In the genomic region with DNA sequence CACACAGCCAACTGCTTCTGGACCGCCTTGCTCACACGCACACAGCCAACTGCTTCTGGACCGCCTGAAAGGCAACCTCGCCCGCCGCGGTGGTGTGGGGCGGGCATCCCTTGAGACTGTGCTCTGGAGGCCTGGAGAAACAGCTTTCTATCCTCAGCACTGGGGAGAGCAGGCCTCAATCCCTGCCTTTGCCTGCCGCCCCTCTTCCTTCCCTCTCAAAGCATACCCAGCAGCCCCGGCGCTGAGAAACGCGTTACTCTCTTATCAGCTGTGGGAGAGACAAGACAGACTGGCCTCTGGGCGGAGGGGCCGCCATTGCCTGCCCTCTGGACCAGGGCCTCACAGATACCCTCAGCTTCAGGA, we compare ENCODE assay signal across 7 cellular contexts. TPM values are rescaled to one million over a fixed set of nuclear protein-coding genes. Genes with fewer than 3 reads are reported as not detected.
A peak's percentile ranks its signal among the peaks of the same experiment; 100 is the strongest.
DNase-seq lines count a peak whose midpoint lies in the region; ATAC-seq and TF ChIP-seq lines count a peak whose summit lies in the region.

No MANE protein-coding gene starts in this region.

- CTCF ChIA-PET in HCT116 (lab: Charles Lee): interaction anchor here (1.7 to 2.8 kb wide), 4 partner anchors 10 to 311 kb away, joined by 5 to 22 read pairs (median 12); no protein-coding TSS in a partner anchor

- no peak overlapping the region for H3K9ac ChIP-seq in HCT116 (ENCODE audit: low read length)

- H3K4me2 ChIP-seq in HCT116 (ENCODE audit: low read length) (no peak overlapping the region; the same call in 1 of the 2 replicates), hepatocyte (peak overlapping the region; percentile 89)

- no peaks in the 10 kb centered on the region for H3K79me2 ChIP-seq in HCT116 (ENCODE audit: insufficient read depth, low read length)
- H3K79me2 ChIP-seq in hepatocyte: peaks cover 2% of the 10 kb centered on the region

- H4K20me1 ChIP-seq in HCT116 (ENCODE audit: insufficient read depth) (no peaks in the 10 kb centered on the region), hepatocyte (ENCODE audit: insufficient read depth, poor library complexity, severe bottlenecking) (no peaks in the 10 kb centered on the region)

- peaks cover 32% of the 10 kb centered on the region for H3K4me1 Mint-ChIP-seq in activated T-helper 1 cell treated with anti-CD3 and anti-CD28 coated beads, Interleukin-12 subunit alpha, Interleukin-12 subunit beta, Interleukin-2, Interleukin-4 antibody, amounts not matched to agents 30 ng/mL and 10 ng/mL and 1 ng/mL, durations not matched to agents 14 hours and 24 hours and 36 hours (ENCODE audit: low read depth)
- peaks cover 35 to 54% of the 10 kb centered on the region in 2 donors for H3K4me1 Mint-ChIP-seq in stimulated activated naive B cell treated with anti-CD40 and anti-IgM and Interleukin-4, amounts not matched to agents 10 μg/mL and 1 μg/mL and 100 μg/mL, for 72 hours

- H3K4me3 ChIP-seq in HCT116 (replicated peaks in 1 of 2; ENCODE audit: low read depth in 1 of 2, low read length in 2 of 2) (no peak overlapping the region), hepatocyte (no peak overlapping the region)

- BruUV-seq in HCT116 (replicated peaks; lab: Mats Ljungman, UMichigan): no TSS peak

- H3K9me3 ChIP-seq in HCT116 (ENCODE audit: control insufficient read depth in 1 of 2, insufficient read depth in 1 of 2, low read depth in 1 of 2, low read length in 2 of 2) (no peaks in the 10 kb centered on the region), hepatocyte (ENCODE audit: low read depth) (no peaks in the 10 kb centered on the region)

- RAD21 ChIA-PET in HCT116 (lab: Charles Lee; ENCODE audit: low non-redundant PET in 1 of 2, low total read pairs in 2 of 2, uncharacterized antibody in 2 of 2, unreplicated experiment in 2 of 2): no interaction called here

- ATAC-seq in HCT116 (no peak), HG03039 (IDR thresholded peaks at IDR 0.05; ENCODE audit: unreplicated experiment) (no peak), GM19351 (IDR thresholded peaks at IDR 0.05; ENCODE audit: unreplicated experiment) (no peak)
- ATAC-seq in stimulated activated naive B cell treated with anti-CD40 and anti-IgM and Interleukin-4, amounts not matched to agents 10 μg/mL and 1 μg/mL and 100 μg/mL, for 72 hours (replicated peaks): no peak

- 72% methylated on average over 15 of the region's 15 CpGs for WGBS in hepatocyte (ENCODE audit: low lambda C conversion rate, missing lambda C conversion rate)

- H2AFZ ChIP-seq in HCT116 (ENCODE audit: low read depth, low read length, poor library complexity, severe bottlenecking): no peak overlapping the region
- peak overlapping the region; percentile 82 for H2AFZ ChIP-seq in hepatocyte

- H3K36me3 Mint-ChIP-seq in activated T-helper 1 cell treated with anti-CD3 and anti-CD28 coated beads, Interleukin-12 subunit alpha, Interleukin-12 subunit beta, Interleukin-2, Interleukin-4 antibody, amounts not matched to agents 30 ng/mL and 10 ng/mL and 1 ng/mL, durations not matched to agents 14 hours and 24 hours and 36 hours (ENCODE audit: low read depth): peaks cover 2% of the 10 kb centered on the region
- H3K36me3 Mint-ChIP-seq in stimulated activated naive B cell treated with anti-CD40 and anti-IgM and Interleukin-4, amounts not matched to agents 10 μg/mL and 1 μg/mL and 100 μg/mL, for 72 hours: peaks cover 6 to 10% of the 10 kb centered on the region in 2 donors

- peaks cover 11% of the 10 kb centered on the region for H3K27me3 Mint-ChIP-seq in activated T-helper 1 cell treated with anti-CD3 and anti-CD28 coated beads, Interleukin-12 subunit alpha, Interleukin-12 subunit beta, Interleukin-2, Interleukin-4 antibody, amounts not matched to agents 30 ng/mL and 10 ng/mL and 1 ng/mL, durations not matched to agents 14 hours and 24 hours and 36 hours (ENCODE audit: insufficient read depth)
- peaks cover 0 to 6% of the 10 kb centered on the region in 2 donors for H3K27me3 Mint-ChIP-seq in stimulated activated naive B cell treated with anti-CD40 and anti-IgM and Interleukin-4, amounts not matched to agents 10 μg/mL and 1 μg/mL and 100 μg/mL, for 72 hours

- POLR2A ChIA-PET in HCT116 (lab: Charles Lee): interaction anchor here (2.7 kb wide), 1 partner anchor 28 kb away, joined by 10 read pairs; no protein-coding TSS in a partner anchor

- no peak for TF ChIP-seq POLR2A in HCT116 (IDR thresholded peaks at IDR 0.05; ENCODE audit: borderline replicate concordance, extremely low read depth, insufficient read depth, insufficient read length)

- H3K4me3 Mint-ChIP-seq in activated T-helper 1 cell treated with anti-CD3 and anti-CD28 coated beads, Interleukin-12 subunit alpha, Interleukin-12 subunit beta, Interleukin-2, Interleukin-4 antibody, amounts not matched to agents 30 ng/mL and 10 ng/mL and 1 ng/mL, durations not matched to agents 14 hours and 24 hours and 36 hours: peak overlapping the region; percentile 99
- H3K4me3 Mint-ChIP-seq in stimulated activated naive B cell treated with anti-CD40 and anti-IgM and Interleukin-4, amounts not matched to agents 10 μg/mL and 1 μg/mL and 100 μg/mL, for 72 hours: peak overlapping the region; percentile 92 to 99

- DNase-seq in HCT116 (ENCODE audit: low read depth, low spot score): no peak
- DNase-seq in activated T-helper 1 cell treated with anti-CD3 and anti-CD28 coated beads, Interleukin-12 subunit alpha, Interleukin-12 subunit beta, Interleukin-2, Interleukin-4 antibody, amounts not matched to agents 30 ng/mL and 10 ng/mL and 1 ng/mL, durations not matched to agents 14 hours and 24 hours and 36 hours (ENCODE audit: low spot score): no peak
- no peak for DNase-seq in hepatocyte (ENCODE audit: low spot score)
- no peak for DNase-seq in stimulated activated naive B cell treated with anti-CD40 and anti-IgM and Interleukin-4, amounts not matched to agents 10 μg/mL and 1 μg/mL and 100 μg/mL, for 72 hours
- no peak for DNase-seq in COR-L47 (lab: John Stamatoyannopoulos, UW)

- peaks cover 21 to 45% of the 10 kb centered on the region in 2 experiments; a peak in 3 of 4 replicates for H3K4me1 ChIP-seq in HCT116 (ENCODE audit: control insufficient read depth in 1 of 2, insufficient read depth in 2 of 2, low read length in 2 of 2)
- peaks cover 17% of the 10 kb centered on the region for H3K4me1 ChIP-seq in hepatocyte (ENCODE audit: insufficient read depth)

- H3K9me3 Mint-ChIP-seq in activated T-helper 1 cell treated with anti-CD3 and anti-CD28 coated beads, Interleukin-12 subunit alpha, Interleukin-12 subunit beta, Interleukin-2, Interleukin-4 antibody, amounts not matched to agents 30 ng/mL and 10 ng/mL and 1 ng/mL, durations not matched to agents 14 hours and 24 hours and 36 hours: no peaks in the 10 kb centered on the region
- H3K9me3 Mint-ChIP-seq in stimulated activated naive B cell treated with anti-CD40 and anti-IgM and Interleukin-4, amounts not matched to agents 10 μg/mL and 1 μg/mL and 100 μg/mL, for 72 hours: peaks cover 0 to 3% of the 10 kb centered on the region in 2 donors

- H3K27me3 ChIP-seq in HCT116 (ENCODE audit: insufficient read depth, low read length): no peaks in the 10 kb centered on the region
- H3K27me3 ChIP-seq in hepatocyte: no peaks in the 10 kb centered on the region

- H3K36me3 ChIP-seq in HCT116 (ENCODE audit: control insufficient read depth in 1 of 2, insufficient read depth in 2 of 2, low read length in 2 of 2) (no peaks in the 10 kb centered on the region), hepatocyte (replicated peaks; ENCODE audit: insufficient read depth, low read depth) (no peaks in the 10 kb centered on the region)

- TF ChIP-seq CTCF in HCT116 (IDR thresholded peaks at IDR 0.05 in 2 of 3, conservative IDR thresholded peaks at IDR 0.05 in 1 of 3; ENCODE audit: borderline replicate concordance in 1 of 3, insufficient read depth in 1 of 3, low read depth in 2 of 3, low read length in 2 of 3): no peak
- no peak for TF ChIP-seq CTCF in hepatocyte (IDR thresholded peaks at IDR 0.05; ENCODE audit: poor library complexity)

- H3K27ac ChIP-seq in HCT116 (ENCODE audit: low read depth, low read length): no peak overlapping the region; the same call in 1 of the 2 replicates
- peak overlapping the region; percentile 8 for H3K27ac ChIP-seq in hepatocyte

- H3K9me2 ChIP-seq in HCT116 (ENCODE audit: insufficient read depth) (no peaks in the 10 kb centered on the region), hepatocyte (replicated peaks; ENCODE audit: insufficient read depth) (no peaks in the 10 kb centered on the region)

- intact Hi-C loops in HCT116 (cut with micrococcal nuclease): no loop called here
- intact Hi-C loops in activated T-helper 1 cell treated with anti-CD3 and anti-CD28 coated beads, Interleukin-12 subunit alpha, Interleukin-12 subunit beta, Interleukin-2, Interleukin-4 antibody, amounts not matched to agents 30 ng/mL and 10 ng/mL and 1 ng/mL, durations not matched to agents 14 hours and 24 hours and 36 hours (cut with micrococcal nuclease): loop anchor here (5.0 kb wide), 2 partner anchors 302 to 347 kb away; a partner anchor contains a TSS

- TF ChIP-seq RAD21 in HCT116 (IDR thresholded peaks at IDR 0.05; ENCODE audit: low read depth): no peak

- peak overlapping the region; percentile 51 for H3K27ac Mint-ChIP-seq in activated T-helper 1 cell treated with anti-CD3 and anti-CD28 coated beads, Interleukin-12 subunit alpha, Interleukin-12 subunit beta, Interleukin-2, Interleukin-4 antibody, amounts not matched to agents 30 ng/mL and 10 ng/mL and 1 ng/mL, durations not matched to agents 14 hours and 24 hours and 36 hours
- peak overlapping the region; percentile 93 for H3K27ac Mint-ChIP-seq in stimulated activated naive B cell treated with anti-CD40 and anti-IgM and Interleukin-4, amounts not matched to agents 10 μg/mL and 1 μg/mL and 100 μg/mL, for 72 hours

RNA-seq across cellular contexts. Expression of a gene that starts 2.9 kb away (rescaled TPM):
- total RNA-seq in HCT116 (2021; ENCODE audit: unreplicated experiment): 11.3 TPM
- 12.1 and 13.5 TPM in 2 replicates for polyA plus RNA-seq in HCT116 (2012)
- 32.8 and 38.5 TPM in 2 replicates for total RNA-seq in activated T-helper 1 cell treated with anti-CD3 and anti-CD28 coated beads, Interleukin-12 subunit alpha, Interleukin-12 subunit beta, Interleukin-2, Interleukin-4 antibody, amounts not matched to agents 30 ng/mL and 10 ng/mL and 1 ng/mL, durations not matched to agents 14 hours and 24 hours and 36 hours
- 6.4 and 11.2 TPM in 2 replicates for total RNA-seq in hepatocyte
- polyA plus RNA-seq in hepatocyte: 5.4 and 7.1 TPM in 2 replicates

RNA-seq across cellular contexts. Expression of a gene that starts 18.4 kb away (rescaled TPM):
- total RNA-seq in HCT116 (2021; ENCODE audit: unreplicated experiment): 0.32 TPM
- polyA plus RNA-seq in HCT116 (2012): 0.09 TPM in 1 of 2 replicates, not detected in the other
- not detected in 2 replicates for total RNA-seq in activated T-helper 1 cell treated with anti-CD3 and anti-CD28 coated beads, Interleukin-12 subunit alpha, Interleukin-12 subunit beta, Interleukin-2, Interleukin-4 antibody, amounts not matched to agents 30 ng/mL and 10 ng/mL and 1 ng/mL, durations not matched to agents 14 hours and 24 hours and 36 hours
- total RNA-seq in hepatocyte: 4.4 and 6.7 TPM in 2 replicates
- polyA plus RNA-seq in hepatocyte: 15.3 and 16.7 TPM in 2 replicates

RNA-seq across cellular contexts. Expression of a gene that starts 34.2 kb away (rescaled TPM):
- total RNA-seq in HCT116 (2021; ENCODE audit: unreplicated experiment): 13.9 TPM
- 29.2 and 32.2 TPM in 2 replicates for polyA plus RNA-seq in HCT116 (2012)
- total RNA-seq in activated T-helper 1 cell treated with anti-CD3 and anti-CD28 coated beads, Interleukin-12 subunit alpha, Interleukin-12 subunit beta, Interleukin-2, Interleukin-4 antibody, amounts not matched to agents 30 ng/mL and 10 ng/mL and 1 ng/mL, durations not matched to agents 14 hours and 24 hours and 36 hours: not detected in 2 replicates
- total RNA-seq in hepatocyte: 0.93 TPM in 1 of 2 replicates, not detected in the other
- 8.3 and 8.8 TPM in 2 replicates for polyA plus RNA-seq in hepatocyte
